ENCODE assay signal across 16 cellular contexts in genomic region chr15:70772402-70772801, GRCh38. TPM values are rescaled to one million over a fixed set of nuclear protein-coding genes. Genes with fewer than 3 reads are reported as not detected.
DNase-seq lines count a peak whose midpoint lies in the region; ATAC-seq, FAIRE-seq and TF ChIP-seq lines count a peak whose summit lies in the region.
"Had no signal": no experiment of that assay in that cellular context is flagged by ENCODE, and none has a peak within 500 bp of the region (broad histone marks: within the 10 kb centered on the region; RNA-seq: fewer than 3 reads in every experiment).

No MANE protein-coding gene starts in this region.

- no peak overlapping the region for H4K91ac ChIP-seq in IMR-90 (ENCODE audit: insufficient read depth, low read depth, low read length)

- POLR2A ChIA-PET in IMR-90 (lab: Charles Lee; ENCODE audit: unreplicated experiment): no interaction called here

- no peak for TF ChIP-seq RAD21 in IMR-90 (IDR thresholded peaks at IDR 0.05; ENCODE audit: low read length)

- no peak overlapping the region for H3K18ac ChIP-seq in IMR-90 (ENCODE audit: low read depth, low read length)

- no TSS peak for BruUV-seq in IMR-90 (replicated peaks; lab: Mats Ljungman, UMichigan)

- H3K79me2 ChIP-seq in astrocyte (ENCODE audit: insufficient read depth, low read length): no peaks in the 10 kb centered on the region

- H3K27ac ChIP-seq in IMR-90 (ENCODE audit: insufficient read depth, low read length) (no peak overlapping the region), astrocyte (ENCODE audit: low read depth, low read length) (no peak overlapping the region), spleen (peak overlapping the region in 5 of 8 donors; percentile 20 to 74 (median 61))

- no peak overlapping the region for H2AFZ ChIP-seq in IMR-90 (replicated peaks; ENCODE audit: low read length, poor library complexity)
- H2AFZ ChIP-seq in astrocyte (ENCODE audit: low read depth, low read length): no peak overlapping the region

- no peak for TF ChIP-seq CTCF in IMR-90 (conservative IDR thresholded peaks at IDR 0.05; ENCODE audit: low read depth, low read length)
- no peak for TF ChIP-seq CTCF in astrocyte (IDR thresholded peaks at IDR 0.05; ENCODE audit: insufficient read depth, low read depth, low read length)
- TF ChIP-seq CTCF in spleen (IDR thresholded peaks at IDR 0.05 in 8 of 11, conservative IDR thresholded peaks at IDR 0.05 in 3 of 11): no peak
- no peak for TF ChIP-seq CTCF in natural killer cell (IDR thresholded peaks at IDR 0.05)

- no peaks in the 10 kb centered on the region for H3K36me3 Mint-ChIP-seq in astrocyte (ENCODE audit: low read depth, unreplicated experiment)
- H3K36me3 Mint-ChIP-seq in natural killer cell: no peaks in the 10 kb centered on the region
- H3K36me3 Mint-ChIP-seq: CD8-positive, alpha-beta memory T cell had no signal

- H3K4me2 ChIP-seq in IMR-90 (ENCODE audit: low read depth, low read length): no peak overlapping the region
- no peak overlapping the region for H3K4me2 ChIP-seq in astrocyte (ENCODE audit: low read length)

- no CpG with 5 or more reads among the region's 3 CpGs for whole genome bisulfite sequencing in IMR-90 (ENCODE audit: extremely low coverage in 2 of 2, insufficient read length in 1 of 2), 2 experiments
- WGBS in spleen, 5 donors: 85 to 98% (median 89%) methylated on average over 3 of the region's 3 CpGs

- peaks cover 46% of the 10 kb centered on the region for H3K4me1 Mint-ChIP-seq in astrocyte (ENCODE audit: low read depth, unreplicated experiment)
- H3K4me1 Mint-ChIP-seq in natural killer cell: peaks cover 10 to 11% of the 10 kb centered on the region in 2 donors

- peaks cover 3% of the 10 kb centered on the region; the same call in 1 of the 2 replicates for H3K9me1 ChIP-seq in IMR-90 (ENCODE audit: insufficient read depth, low read length)

- H3K27me3 Mint-ChIP-seq in astrocyte (ENCODE audit: low read depth, unreplicated experiment) (no peaks in the 10 kb centered on the region), natural killer cell (ENCODE audit: low read depth in 2 of 2) (peaks cover 10 to 11% of the 10 kb centered on the region in 2 donors)

- no peaks in the 10 kb centered on the region for H4K20me1 ChIP-seq in IMR-90 (ENCODE audit: insufficient read depth, low read length)
- H4K20me1 ChIP-seq in astrocyte (ENCODE audit: insufficient read depth, low read length): no peaks in the 10 kb centered on the region

- H3K56ac ChIP-seq in IMR-90 (ENCODE audit: extremely low read depth, insufficient read depth, low read length): no peak overlapping the region

- no peak overlapping the region for H4K5ac ChIP-seq in IMR-90 (ENCODE audit: low read depth, low read length)

- no peak overlapping the region for H2BK120ac ChIP-seq in IMR-90 (ENCODE audit: low read depth, low read length)

- peak overlapping the region; percentile 60; the same call in 1 of the 2 replicates for H3K4ac ChIP-seq in IMR-90 (ENCODE audit: low read depth, low read length)

- intact Hi-C loops in IMR-90 (cut with micrococcal nuclease): no loop called here
- intact Hi-C loops in spleen (cut with DNase I; ENCODE audit: low total_unique reads): no loop called here
- intact Hi-C loops in natural killer cell (cut with micrococcal nuclease): no loop called here

- H2BK15ac ChIP-seq in IMR-90 (ENCODE audit: low read depth, low read length): no peak overlapping the region

- no peak overlapping the region for H4K8ac ChIP-seq in IMR-90 (ENCODE audit: low read depth in 2 of 2, low read length in 2 of 2)

- H3K9ac ChIP-seq in IMR-90 (ENCODE audit: low read depth, low read length) (no peak overlapping the region), astrocyte (ENCODE audit: low read length) (no peak overlapping the region)

- H3K4me3 Mint-ChIP-seq in astrocyte (ENCODE audit: unreplicated experiment) (no peak overlapping the region), natural killer cell (no peak overlapping the region)

- peak overlapping the region; percentile 16; the same call in 1 of the 2 replicates for H2BK20ac ChIP-seq in IMR-90 (ENCODE audit: low read depth, low read length)

- in situ Hi-C loops in IMR-90 (cut with MboI; ENCODE audit: low sequenced_read_pairs): no loop called here

- DNase-seq in ELR (ENCODE audit: low read depth) (peak; percentile 70), IMR-90 (peak; percentile 66), astrocyte (ENCODE audit: low read depth) (no peak), spleen (no peak), NCI-H1694 treated with DMSO at 0.1 percent for 48 hours (lab: John Stamatoyannopoulos, UW) (no peak), natural killer cell (no peak)
- DNase-seq: Caco-2; CD8-positive, alpha-beta memory T cell; DMS53 had no signal

- no peak overlapping the region; the same call in 1 of the 2 replicates for H2AK5ac ChIP-seq in IMR-90 (ENCODE audit: low read depth, low read length)

- TF ChIP-seq POLR2A in IMR-90 (IDR thresholded peaks at IDR 0.05; ENCODE audit: low read depth, low read length): no peak
- TF ChIP-seq POLR2A in spleen (IDR thresholded peaks at IDR 0.05): no peak

- peaks cover 10% of the 10 kb centered on the region for H3K4me1 ChIP-seq in IMR-90 (ENCODE audit: control insufficient read depth, insufficient read depth, low read length)
- H3K4me1 ChIP-seq in astrocyte (ENCODE audit: insufficient read depth, low read length): peaks cover 21% of the 10 kb centered on the region
- H3K4me1 ChIP-seq in spleen: peaks cover 7 to 32% (median 14%) of the 10 kb centered on the region in 6 donors

- H3K36me3 ChIP-seq in IMR-90 (ENCODE audit: control insufficient read depth, insufficient read depth, low read length): no peaks in the 10 kb centered on the region
- H3K36me3 ChIP-seq in astrocyte (ENCODE audit: insufficient read depth, low read length): no peaks in the 10 kb centered on the region
- H3K36me3 ChIP-seq in spleen: no peaks in the 10 kb centered on the region
- H3K36me3 ChIP-seq: HAP-1 had no signal

- CTCF ChIA-PET in IMR-90 (lab: Yijun Ruan, JAX): interaction anchor here (0.7 kb wide), 1 partner anchor 25 kb away, joined by 3 read pairs; no protein-coding TSS in a partner anchor

- H3K23ac ChIP-seq in IMR-90 (ENCODE audit: low read depth, low read length): no peak overlapping the region

- no peak for FAIRE-seq in astrocyte (lab: Jason Lieb, UNC)
- FAIRE-seq: A204.1, GM12891, H1, K562 had no signal

- peaks cover 0 to 13% of the 10 kb centered on the region in 2 experiments; a peak in 2 of 4 replicates for H3K79me1 ChIP-seq in IMR-90 (ENCODE audit: low read depth in 1 of 2, low read length in 2 of 2)

- dilution Hi-C loops in IMR-90 (cut with HindIII; ENCODE audit: low sequenced_read_pairs, unreplicated experiment): no loop called here

- no peaks in the 10 kb centered on the region for H3K9me3 ChIP-seq in IMR-90 (ENCODE audit: control insufficient read depth, insufficient read depth, low read length)
- no peaks in the 10 kb centered on the region for H3K9me3 ChIP-seq in astrocyte (ENCODE audit: insufficient read depth, low read depth, low read length)
- H3K9me3 ChIP-seq in spleen: no peaks in the 10 kb centered on the region
- H3K9me3 ChIP-seq: Caco-2, HAP-1 had no signal

- no peaks in the 10 kb centered on the region for H3K27me3 ChIP-seq in IMR-90 (ENCODE audit: control insufficient read depth, insufficient read depth, low read length)
- H3K27me3 ChIP-seq in astrocyte (ENCODE audit: insufficient read depth, low read length): no peaks in the 10 kb centered on the region
- no peaks in the 10 kb centered on the region for H3K27me3 ChIP-seq in spleen (replicated peaks in 1 of 7)

- no peak overlapping the region for H2BK5ac ChIP-seq in IMR-90 (ENCODE audit: low read depth, low read length, poor library complexity, severe bottlenecking)

- H3K27ac Mint-ChIP-seq in astrocyte (ENCODE audit: unreplicated experiment): peak overlapping the region; percentile 48
- H3K27ac Mint-ChIP-seq in natural killer cell: no peak overlapping the region
- H3K27ac Mint-ChIP-seq: CD8-positive, alpha-beta memory T cell had no signal

- H3K14ac ChIP-seq in IMR-90 (replicated peaks; ENCODE audit: low read depth, low read length): no peak overlapping the region

- H3K9me3 Mint-ChIP-seq in astrocyte (ENCODE audit: unreplicated experiment) (no peaks in the 10 kb centered on the region), natural killer cell (no peaks in the 10 kb centered on the region)
- H3K9me3 Mint-ChIP-seq: CD8-positive, alpha-beta memory T cell had no signal

- H3K4me3 ChIP-seq in IMR-90 (ENCODE audit: insufficient read depth, low read depth, low read length) (no peak overlapping the region), astrocyte (ENCODE audit: insufficient read depth, low read depth, low read length) (no peak overlapping the region), spleen (no peak overlapping the region)
- H3K4me3 ChIP-seq: HAP-1, K562 had no signal

- 0 out of 2 replicates have a peak, but pooled peaks have one; percentile 46 for ATAC-seq in IMR-90 (ENCODE audit: low read depth)
- ATAC-seq in GM21390 (IDR thresholded peaks at IDR 0.05; ENCODE audit: unreplicated experiment): no peak
- no peak for ATAC-seq in SK-N-SH treated with all-trans-retinoic acid at 6 μM for 48 hours
- no peak for ATAC-seq in natural killer cell
- ATAC-seq: K562 had no signal

- H2AK9ac ChIP-seq in IMR-90 (replicated peaks; ENCODE audit: low read depth, low read length, poor library complexity): no peak overlapping the region

TF ChIP-seq in IMR-90, 13 proteins besides CTCF, POLR2A, EP300 and RAD21:
- TF ChIP-seq CHD1 (IDR thresholded peaks at IDR 0.05; ENCODE audit: low read depth, low read length) (no peak), RFX5 (IDR thresholded peaks at IDR 0.05; ENCODE audit: low read depth, low read length) (no peak), RCOR1 (IDR thresholded peaks at IDR 0.05; ENCODE audit: insufficient replicate concordance, low read length) (no peak)
TF ChIP-seq in IMR-90: peak in this region for 0.

TF ChIP-seq in SK-N-SH treated with all-trans-retinoic acid at 6 μM for 48 hours, 23 proteins besides CTCF, POLR2A, EP300 and RAD21 (continues in another document):
- no peak for TF ChIP-seq ZNF565 (CRISPR knock-in tag; conservative IDR thresholded peaks at IDR 0.05; ENCODE audit: low read depth)
- TF ChIP-seq ESRRG (CRISPR knock-in tag; IDR thresholded peaks at IDR 0.05): no peak
- TF ChIP-seq GLIS3 (CRISPR knock-in tag; IDR thresholded peaks at IDR 0.05): no peak

RNA-seq across cellular contexts. Expression of gene UACA, which starts 9.0 kb away (rescaled TPM):
- total RNA-seq in IMR-90 (2012; rRNA removed) (505 and 507 TPM in 2 replicates), astrocyte (168 and 200 TPM in 2 replicates), spleen (100 to 1,000 TPM in 1 of 7 donors, 10 to 100 TPM in 6; 47.4 to 113 (median 85.3) TPM), natural killer cell (1 to 10 TPM; 1.1 to 3.1 (median 2.1) TPM)
- polyA plus RNA-seq in IMR-90 (2012; rRNA removed) (127 and 156 TPM in 2 replicates), spleen (10 to 100 TPM; 21.9 to 94.2 (median 62.9) TPM)
- polyA plus RNA-seq in IMR-90 (2012; cell fraction: cytosol; rRNA removed): 34.2 and 47.8 TPM in 2 replicates
- 121 and 277 TPM in 2 replicates for polyA plus RNA-seq in IMR-90 (2012; cell fraction: nucleus; rRNA removed; ENCODE audit: low replicate concordance)
- polyA plus RNA-seq: CD8-positive, alpha-beta memory T cell had no signal

Comparison
In these comparisons a context has a peak if more than half of its experiments do, and no peak if none do; other contexts are left out.
1. DNase-seq: peak in ELR (single experiment) and IMR-90 (single experiment); none in astrocyte (single experiment), spleen (single experiment), NCI-H1694 treated with DMSO at 0.1 percent for 48 hours (single experiment) and natural killer cell (single experiment).
2. H3K27ac ChIP-seq: peak in spleen (5 of 8); none in IMR-90 (single experiment) and astrocyte (single experiment).
3. RNA of gene UACA, which starts 9.0 kb away (total RNA-seq): 505 to 507 TPM in IMR-90, 168 to 200 TPM in astrocyte and 47.4 to 113 TPM in spleen; 1.1 to 3.1 TPM in natural killer cell; every median in the first group is over 10 times any median in the second.